ENCODE assay signal across 9 cellular contexts in the genomic region with DNA sequence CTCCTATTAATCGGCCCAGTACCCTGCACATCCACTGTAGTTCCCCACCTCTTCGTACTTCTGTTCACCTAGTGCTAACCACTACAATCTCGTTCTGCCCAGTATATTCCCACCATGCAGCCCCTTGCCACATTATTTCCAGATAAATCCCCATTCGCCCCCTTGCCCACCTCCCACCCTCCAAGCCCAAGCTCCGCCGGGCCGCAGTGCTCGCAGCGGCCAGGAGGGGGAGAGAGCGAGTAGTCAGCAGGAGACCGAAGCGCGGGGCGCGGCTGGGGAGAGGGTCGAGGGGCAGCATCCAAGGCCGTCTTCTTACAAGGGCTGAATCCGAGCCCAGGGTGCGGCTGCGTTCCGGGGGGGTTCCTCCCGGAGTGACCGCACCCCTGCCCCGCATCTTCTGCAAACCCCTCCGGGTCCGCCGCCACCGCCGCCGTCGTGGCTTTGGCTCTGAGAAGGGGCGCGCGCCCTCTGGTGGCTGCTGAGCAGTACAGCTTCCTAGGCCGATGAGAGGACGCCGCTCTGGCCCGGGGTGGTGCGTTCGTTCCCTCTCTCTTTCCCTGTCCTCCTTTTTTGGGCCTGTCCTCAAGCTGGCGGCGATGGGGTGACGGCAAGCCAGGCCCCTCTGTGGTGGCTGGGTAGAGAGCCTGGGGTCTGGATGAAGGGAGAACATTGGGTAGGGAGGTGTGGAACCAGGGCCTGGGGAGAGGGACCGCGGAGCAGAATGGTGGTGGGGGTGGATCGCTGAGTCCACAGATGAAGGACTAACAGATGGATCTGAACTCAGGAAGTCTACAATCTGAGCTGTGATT. TPM values are rescaled to one million over a fixed set of nuclear protein-coding genes. Genes with fewer than 3 reads are reported as not detected.
A peak's percentile ranks its signal among the peaks of the same experiment; 100 is the strongest.
DNase-seq lines count a peak whose midpoint lies in the region; ATAC-seq, FAIRE-seq and TF ChIP-seq lines count a peak whose summit lies in the region.
"Had no signal": no experiment of that assay in that cellular context is flagged by ENCODE, and none has a peak within 500 bp of the region (broad histone marks: within the 10 kb centered on the region; RNA-seq: fewer than 3 reads in every experiment).

No MANE protein-coding gene starts in this region.

- no peak overlapping the region for H3K27ac Mint-ChIP-seq in neural crest cell (ENCODE audit: unreplicated experiment)

- DNase-seq in COLO668 (lab: John Stamatoyannopoulos, UW; ENCODE audit: unreplicated experiment) (peak; percentile 77), HT-29 (ENCODE audit: low spot score) (peak; percentile 82), RCC 7860 (ENCODE audit: low spot score) (peak; percentile 49), fibroblast of villous mesenchyme (ENCODE audit: low read depth) (peak; percentile 76), neural crest cell (ENCODE audit: low read depth, low spot score) (peak; percentile 90)
- DNase-seq in activated effector memory CD4-positive, alpha-beta T cell treated with anti-CD3 and anti-CD28 coated beads, Interleukin-2, amount 50 U/mL, for 16 hours = peak; percentile 93

- peaks cover 31% of the 10 kb centered on the region for H3K4me1 Mint-ChIP-seq in neural crest cell

- peaks cover 12% of the 10 kb centered on the region for H3K4me1 ChIP-seq in stomach smooth muscle (ENCODE audit: control insufficient read depth, insufficient read depth, low read length)

- H3K36me3 ChIP-seq in stomach smooth muscle (ENCODE audit: control insufficient read depth in 2 of 2, insufficient read depth in 2 of 2, low read length in 2 of 2) = no peaks in the 10 kb centered on the region

- H3K27ac ChIP-seq in stomach smooth muscle (ENCODE audit: low read length) = no peak overlapping the region

- peak overlapping the region; percentile 69 for H3K4me3 ChIP-seq in fibroblast of villous mesenchyme (ENCODE audit: low read depth, low read length)
- peak overlapping the region; percentile 43 to 77 for H3K4me3 ChIP-seq in stomach smooth muscle (ENCODE audit: low read length in 2 of 2)

- peaks cover 21 to 30% of the 10 kb centered on the region in 2 donors for H3K27me3 ChIP-seq in stomach smooth muscle (ENCODE audit: control insufficient read depth in 1 of 2, insufficient read depth in 2 of 2, low read length in 2 of 2)

- H3K9me3 Mint-ChIP-seq in neural crest cell = no peaks in the 10 kb centered on the region

- H3K36me3 Mint-ChIP-seq in neural crest cell (ENCODE audit: low read depth) = no peaks in the 10 kb centered on the region

- no peak for FAIRE-seq in RCC 7860 (lab: Jason Lieb, UNC)
- FAIRE-seq: endometrium had no signal

- TF ChIP-seq CTCF in fibroblast of villous mesenchyme (IDR thresholded peaks at IDR 0.05; ENCODE audit: insufficient read depth, low read depth, low read length) (peak; percentile 85), neural crest cell (conservative IDR thresholded peaks at IDR 0.05) (peak; percentile 99)

- H3K9ac ChIP-seq in stomach smooth muscle (ENCODE audit: low read length in 2 of 2) = peak overlapping the region; percentile 21 to 57

- ATAC-seq in GM19467 (IDR thresholded peaks at IDR 0.05; ENCODE audit: unreplicated experiment) = peak; percentile 63

- no peaks in the 10 kb centered on the region for H3K9me3 ChIP-seq in stomach smooth muscle (ENCODE audit: control insufficient read depth in 2 of 2, low read length in 2 of 2)

- peak overlapping the region; percentile 64 for H3K4me3 Mint-ChIP-seq in neural crest cell

- peaks cover 31% of the 10 kb centered on the region for H3K27me3 Mint-ChIP-seq in neural crest cell (ENCODE audit: low read depth)

RNA-seq across cellular contexts. Expression of a gene that starts 30.0 kb away (rescaled TPM):
- 0.05 TPM in 1 of 2 replicates, not detected in the other for total RNA-seq in HT-29 (2014; rRNA removed; shearing (Covaris generic))
- total RNA-seq in fibroblast of villous mesenchyme (under 0.01 TPM in 1 of 2 replicates, not detected in the other), neural crest cell (0.66 and 0.68 TPM in 2 replicates)
